2 cellular contexts compared by ENCODE assay signal in genomic region chr9:88530051-88530450, GRCh38.
TF ChIP-seq lines count a peak whose summit lies in the region.

No MANE protein-coding gene starts in this region.

TF ChIP-seq in SK-N-SH, 30 proteins besides CTCF, POLR2A, EP300 and RAD21 (continued from another document):
- peak; percentile 36; the same call in 1 of the 2 replicates for TF ChIP-seq PBX3 (IDR thresholded peaks at IDR 0.05)
- no peak for TF ChIP-seq GABPA (IDR thresholded peaks at IDR 0.05; ENCODE audit: low read depth)
- TF ChIP-seq GATA2 (CRISPR knock-in tag; IDR thresholded peaks at IDR 0.05), result no peak
- TF ChIP-seq TEAD4 (IDR thresholded peaks at IDR 0.05; ENCODE audit: borderline replicate concordance, insufficient read depth), result peak; percentile 45; the same call in 1 of the 2 replicates
- peak; percentile 17; the same call in 1 of the 2 replicates for TF ChIP-seq NFIC (IDR thresholded peaks at IDR 0.05; ENCODE audit: borderline replicate concordance)
- peak; percentile 30; the same call in 1 of the 2 replicates for TF ChIP-seq RXRA (IDR thresholded peaks at IDR 0.05; ENCODE audit: borderline replicate concordance, low read depth)

TF ChIP-seq in SK-N-SH treated with all-trans-retinoic acid at 6 μM for 48 hours, 23 proteins besides CTCF, POLR2A, EP300 and RAD21 (continued from another document):
- TF ChIP-seq PATZ1 (CRISPR knock-in tag; IDR thresholded peaks at IDR 0.05; ENCODE audit: borderline replicate concordance) (no peak), ZC3H10 (CRISPR knock-in tag; IDR thresholded peaks at IDR 0.05) (no peak), ZFP3 (CRISPR knock-in tag; IDR thresholded peaks at IDR 0.05) (no peak), RARB (CRISPR knock-in tag; IDR thresholded peaks at IDR 0.05) (no peak), ARNTL (CRISPR knock-in tag; IDR thresholded peaks at IDR 0.05; ENCODE audit: borderline replicate concordance, low read depth) (no peak), TCF4 (CRISPR knock-in tag; IDR thresholded peaks at IDR 0.05; ENCODE audit: borderline replicate concordance) (no peak), ISL1 (CRISPR knock-in tag; IDR thresholded peaks at IDR 0.05) (no peak), TSHZ2 (CRISPR knock-in tag; IDR thresholded peaks at IDR 0.05) (no peak), CSDC2 (CRISPR knock-in tag; IDR thresholded peaks at IDR 0.05) (no peak), BACH2 (CRISPR knock-in tag; IDR thresholded peaks at IDR 0.05; ENCODE audit: borderline replicate concordance) (no peak), ESRRG (CRISPR knock-in tag; IDR thresholded peaks at IDR 0.05) (no peak)
